1 cellular context compared by ENCODE assay signal in the genomic region with DNA sequence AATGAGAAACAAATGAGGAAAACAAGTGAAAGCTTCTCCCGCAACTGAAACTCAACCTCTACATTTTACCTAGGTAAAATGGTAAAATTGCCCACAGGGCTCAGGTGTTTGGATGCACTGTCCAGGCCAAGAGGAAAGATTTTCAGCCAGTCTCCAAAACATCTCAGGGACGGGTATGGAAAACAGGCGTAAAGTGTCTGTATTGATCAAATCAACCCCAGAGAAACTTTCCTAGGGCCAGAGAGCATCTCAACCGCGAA.
TF ChIP-seq lines count a peak whose summit lies in the region.

No MANE protein-coding gene starts in this region.

TF ChIP-seq in K562, 482 proteins besides CTCF, POLR2A, EP300 and RAD21 (continued from another document):
- TF ChIP-seq, protein P1, sequence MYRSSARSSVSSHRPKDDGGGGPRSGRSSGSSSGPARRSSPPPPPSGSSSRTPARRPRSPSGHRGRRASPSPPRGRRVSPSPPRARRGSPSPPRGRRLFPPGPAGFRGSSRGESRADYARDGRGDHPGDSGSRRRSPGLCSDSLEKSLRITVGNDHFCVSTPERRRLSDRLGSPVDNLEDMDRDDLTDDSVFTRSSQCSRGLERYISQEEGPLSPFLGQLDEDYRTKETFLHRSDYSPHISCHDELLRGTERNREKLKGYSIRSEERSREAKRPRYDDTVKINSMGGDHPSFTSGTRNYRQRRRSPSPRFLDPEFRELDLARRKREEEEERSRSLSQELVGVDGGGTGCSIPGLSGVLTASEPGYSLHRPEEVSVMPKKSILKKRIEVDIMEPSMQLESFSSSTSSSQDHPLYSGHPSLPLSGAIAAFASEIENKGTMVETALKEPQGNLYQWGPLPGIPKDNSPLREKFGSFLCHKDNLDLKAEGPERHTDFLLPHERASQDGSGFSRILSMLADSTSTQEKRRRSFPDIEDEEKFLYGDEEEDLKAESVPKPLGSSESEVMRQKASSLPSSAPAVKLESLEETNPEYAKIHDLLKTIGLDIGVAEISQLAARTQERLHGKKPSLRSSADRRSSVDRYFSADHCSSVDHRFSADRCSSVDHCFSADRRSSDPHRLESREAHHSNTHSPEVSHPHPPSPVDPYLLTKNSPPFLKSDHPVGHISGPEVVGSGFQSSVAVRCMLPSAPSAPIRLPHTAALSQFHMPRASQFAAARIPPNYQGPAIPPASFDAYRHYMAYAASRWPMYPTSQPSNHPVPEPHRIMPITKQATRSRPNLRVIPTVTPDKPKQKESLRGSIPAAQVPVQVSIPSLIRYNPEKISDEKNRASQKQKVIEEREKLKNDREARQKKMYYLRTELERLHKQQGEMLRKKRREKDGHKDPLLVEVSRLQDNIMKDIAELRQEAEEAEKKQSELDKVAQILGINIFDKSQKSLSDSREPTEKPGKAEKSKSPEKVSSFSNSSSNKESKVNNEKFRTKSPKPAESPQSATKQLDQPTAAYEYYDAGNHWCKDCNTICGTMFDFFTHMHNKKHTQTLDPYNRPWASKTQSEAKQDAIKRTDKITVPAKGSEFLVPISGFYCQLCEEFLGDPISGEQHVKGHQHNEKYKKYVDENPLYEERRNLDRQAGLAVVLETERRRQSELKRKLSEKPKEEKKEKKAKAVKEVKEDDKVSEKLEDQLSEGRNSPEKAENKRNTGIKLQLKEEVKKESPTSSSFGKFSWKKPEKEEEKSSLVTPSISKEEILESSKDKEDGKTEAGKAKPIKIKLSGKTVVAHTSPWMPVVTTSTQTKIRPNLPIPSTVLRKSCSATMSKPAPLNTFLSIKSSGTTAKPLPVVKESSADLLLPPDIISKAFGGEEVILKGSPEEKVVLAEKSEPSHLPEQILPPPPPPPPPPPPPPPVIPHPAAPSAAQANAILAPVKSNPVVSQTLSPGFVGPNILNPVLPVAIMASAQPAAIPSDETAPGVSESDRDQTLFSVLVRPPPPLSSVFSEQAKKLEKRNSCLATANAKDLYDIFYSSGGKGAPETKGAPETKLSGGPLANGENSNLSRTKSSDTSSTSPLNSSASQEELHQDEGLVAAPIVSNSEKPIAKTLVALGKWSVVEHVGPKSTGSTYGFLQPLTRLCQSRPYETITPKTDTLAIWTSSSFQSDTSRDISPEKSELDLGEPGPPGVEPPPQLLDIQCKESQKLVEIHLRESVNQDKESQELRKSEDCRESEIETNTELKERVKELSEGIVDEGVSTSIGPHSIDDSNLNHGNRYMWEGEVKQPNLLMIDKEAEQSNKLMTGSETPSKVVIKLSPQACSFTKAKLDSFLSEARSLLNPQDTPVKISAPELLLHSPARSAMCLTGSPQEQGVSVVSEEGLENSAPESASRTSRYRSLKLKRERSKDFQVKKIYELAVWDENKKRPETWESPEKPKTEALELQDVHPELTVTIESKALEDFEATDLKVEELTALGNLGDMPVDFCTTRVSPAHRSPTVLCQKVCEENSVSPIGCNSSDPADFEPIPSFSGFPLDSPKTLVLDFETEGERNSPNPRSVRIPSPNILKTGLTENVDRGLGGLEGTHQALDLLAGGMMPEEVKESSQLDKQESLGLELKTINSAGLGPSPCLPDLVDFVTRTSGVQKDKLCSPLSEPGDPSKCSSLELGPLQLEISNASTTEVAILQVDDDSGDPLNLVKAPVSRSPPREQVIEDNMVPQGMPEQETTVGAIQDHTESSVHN (IDR thresholded peaks at IDR 0.05; ENCODE audit: borderline replicate concordance in 1 of 2, low read depth in 1 of 2): no peak
- TF ChIP-seq GATA2 (CRISPR knock-in tag; IDR thresholded peaks at IDR 0.05): no peak
- TF ChIP-seq, protein P2, sequence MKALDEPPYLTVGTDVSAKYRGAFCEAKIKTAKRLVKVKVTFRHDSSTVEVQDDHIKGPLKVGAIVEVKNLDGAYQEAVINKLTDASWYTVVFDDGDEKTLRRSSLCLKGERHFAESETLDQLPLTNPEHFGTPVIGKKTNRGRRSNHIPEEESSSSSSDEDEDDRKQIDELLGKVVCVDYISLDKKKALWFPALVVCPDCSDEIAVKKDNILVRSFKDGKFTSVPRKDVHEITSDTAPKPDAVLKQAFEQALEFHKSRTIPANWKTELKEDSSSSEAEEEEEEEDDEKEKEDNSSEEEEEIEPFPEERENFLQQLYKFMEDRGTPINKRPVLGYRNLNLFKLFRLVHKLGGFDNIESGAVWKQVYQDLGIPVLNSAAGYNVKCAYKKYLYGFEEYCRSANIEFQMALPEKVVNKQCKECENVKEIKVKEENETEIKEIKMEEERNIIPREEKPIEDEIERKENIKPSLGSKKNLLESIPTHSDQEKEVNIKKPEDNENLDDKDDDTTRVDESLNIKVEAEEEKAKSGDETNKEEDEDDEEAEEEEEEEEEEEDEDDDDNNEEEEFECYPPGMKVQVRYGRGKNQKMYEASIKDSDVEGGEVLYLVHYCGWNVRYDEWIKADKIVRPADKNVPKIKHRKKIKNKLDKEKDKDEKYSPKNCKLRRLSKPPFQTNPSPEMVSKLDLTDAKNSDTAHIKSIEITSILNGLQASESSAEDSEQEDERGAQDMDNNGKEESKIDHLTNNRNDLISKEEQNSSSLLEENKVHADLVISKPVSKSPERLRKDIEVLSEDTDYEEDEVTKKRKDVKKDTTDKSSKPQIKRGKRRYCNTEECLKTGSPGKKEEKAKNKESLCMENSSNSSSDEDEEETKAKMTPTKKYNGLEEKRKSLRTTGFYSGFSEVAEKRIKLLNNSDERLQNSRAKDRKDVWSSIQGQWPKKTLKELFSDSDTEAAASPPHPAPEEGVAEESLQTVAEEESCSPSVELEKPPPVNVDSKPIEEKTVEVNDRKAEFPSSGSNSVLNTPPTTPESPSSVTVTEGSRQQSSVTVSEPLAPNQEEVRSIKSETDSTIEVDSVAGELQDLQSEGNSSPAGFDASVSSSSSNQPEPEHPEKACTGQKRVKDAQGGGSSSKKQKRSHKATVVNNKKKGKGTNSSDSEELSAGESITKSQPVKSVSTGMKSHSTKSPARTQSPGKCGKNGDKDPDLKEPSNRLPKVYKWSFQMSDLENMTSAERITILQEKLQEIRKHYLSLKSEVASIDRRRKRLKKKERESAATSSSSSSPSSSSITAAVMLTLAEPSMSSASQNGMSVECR (CRISPR knock-in tag; IDR thresholded peaks at IDR 0.05): no peak
- no peak for TF ChIP-seq CBX3 (IDR thresholded peaks at IDR 0.05; ENCODE audit: borderline replicate concordance in 1 of 2, low read length in 2 of 2)
- TF ChIP-seq ARNT (IDR thresholded peaks at IDR 0.05): peak in 1 of 2 experiments; percentile 24; a peak in 1 of 4 replicates
- TF ChIP-seq, protein P3, sequence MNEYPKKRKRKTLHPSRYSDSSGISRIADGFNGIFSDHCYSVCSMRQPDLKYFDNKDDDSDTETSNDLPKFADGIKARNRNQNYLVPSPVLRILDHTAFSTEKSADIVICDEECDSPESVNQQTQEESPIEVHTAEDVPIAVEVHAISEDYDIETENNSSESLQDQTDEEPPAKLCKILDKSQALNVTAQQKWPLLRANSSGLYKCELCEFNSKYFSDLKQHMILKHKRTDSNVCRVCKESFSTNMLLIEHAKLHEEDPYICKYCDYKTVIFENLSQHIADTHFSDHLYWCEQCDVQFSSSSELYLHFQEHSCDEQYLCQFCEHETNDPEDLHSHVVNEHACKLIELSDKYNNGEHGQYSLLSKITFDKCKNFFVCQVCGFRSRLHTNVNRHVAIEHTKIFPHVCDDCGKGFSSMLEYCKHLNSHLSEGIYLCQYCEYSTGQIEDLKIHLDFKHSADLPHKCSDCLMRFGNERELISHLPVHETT (CRISPR knock-in tag; conservative IDR thresholded peaks at IDR 0.05 in 1 of 2, IDR thresholded peaks at IDR 0.05 in 1 of 2): no peak
- TF ChIP-seq BRD4 (IDR thresholded peaks at IDR 0.05): no peak
- no peak for TF ChIP-seq ZNF124 (CRISPR knock-in tag; IDR thresholded peaks at IDR 0.05)
- TF ChIP-seq, protein P4, sequence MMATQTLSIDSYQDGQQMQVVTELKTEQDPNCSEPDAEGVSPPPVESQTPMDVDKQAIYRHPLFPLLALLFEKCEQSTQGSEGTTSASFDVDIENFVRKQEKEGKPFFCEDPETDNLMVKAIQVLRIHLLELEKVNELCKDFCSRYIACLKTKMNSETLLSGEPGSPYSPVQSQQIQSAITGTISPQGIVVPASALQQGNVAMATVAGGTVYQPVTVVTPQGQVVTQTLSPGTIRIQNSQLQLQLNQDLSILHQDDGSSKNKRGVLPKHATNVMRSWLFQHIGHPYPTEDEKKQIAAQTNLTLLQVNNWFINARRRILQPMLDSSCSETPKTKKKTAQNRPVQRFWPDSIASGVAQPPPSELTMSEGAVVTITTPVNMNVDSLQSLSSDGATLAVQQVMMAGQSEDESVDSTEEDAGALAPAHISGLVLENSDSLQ (IDR thresholded peaks at IDR 0.05): no peak
- TF ChIP-seq SP1 (CRISPR knock-in tag; IDR thresholded peaks at IDR 0.05): no peak
